In the genomic region with DNA sequence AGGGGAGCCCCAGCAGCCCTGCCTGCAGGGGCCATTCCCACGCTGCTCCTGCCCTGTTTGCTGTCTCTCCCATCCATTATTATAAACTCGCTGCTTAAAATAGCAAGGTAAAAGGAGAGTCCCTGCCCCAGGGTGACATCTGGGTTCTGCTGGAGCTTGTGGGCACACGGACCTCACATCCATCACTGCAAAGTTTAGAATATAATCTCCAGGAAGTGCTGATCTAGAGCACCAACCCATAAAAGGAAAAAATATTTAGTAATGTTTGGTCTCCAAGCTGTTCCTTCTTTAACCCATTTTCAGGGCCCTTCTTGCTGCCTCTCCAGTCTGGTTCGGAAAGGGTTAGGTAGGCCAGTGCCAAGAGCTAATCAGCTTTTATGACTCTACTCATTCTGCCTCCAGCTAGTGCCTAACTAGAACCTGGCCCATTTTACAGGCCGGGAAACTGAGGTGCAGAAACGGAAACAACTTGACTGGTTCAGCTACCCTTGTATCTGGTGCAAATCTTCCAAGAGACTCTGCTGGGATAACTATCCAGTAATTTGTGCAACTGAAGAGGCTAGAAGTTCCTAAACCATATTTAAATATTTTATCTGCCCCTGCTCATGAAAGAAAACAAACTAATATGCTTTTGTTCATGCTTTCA, we compare ENCODE assay signal across 12 cellular contexts. TPM values are rescaled to one million over a fixed set of nuclear protein-coding genes. Genes with fewer than 3 reads are reported as not detected.
DNase-seq lines count a peak whose midpoint lies in the region; FAIRE-seq and TF ChIP-seq lines count a peak whose summit lies in the region.
"Had no signal": no experiment of that assay in that cellular context is flagged by ENCODE, and none has a peak within 500 bp of the region (broad histone marks: within the 10 kb centered on the region; RNA-seq: fewer than 3 reads in every experiment).

No MANE protein-coding gene starts in this region.

- no peak overlapping the region for H3K4me3 ChIP-seq in astrocyte (ENCODE audit: insufficient read depth, low read depth, low read length)
- no peak overlapping the region for H3K4me3 ChIP-seq in mucosa of rectum (ENCODE audit: low read length in 2 of 2)
- no peak overlapping the region for H3K4me3 ChIP-seq in tibial artery

- H3K79me2 ChIP-seq in astrocyte (ENCODE audit: insufficient read depth, low read length), result no peaks in the 10 kb centered on the region

- no peaks in the 10 kb centered on the region for H3K9me3 Mint-ChIP-seq in astrocyte (ENCODE audit: unreplicated experiment)
- H3K9me3 Mint-ChIP-seq in activated naive CD4-positive, alpha-beta T cell treated with anti-CD3 and anti-CD28 coated beads, Interleukin-2, amount 10 ng/mL, durations not matched to agents 7 days and 5 days, result no peaks in the 10 kb centered on the region
- H3K9me3 Mint-ChIP-seq: CD4-positive, alpha-beta T cell had no signal

- intact Hi-C loops in tibial artery (cut with DNase I; ENCODE audit: low total_unique reads), result no loop called here

- H3K4me1 ChIP-seq in astrocyte (ENCODE audit: insufficient read depth, low read length) (peaks cover 62% of the 10 kb centered on the region), mucosa of rectum (ENCODE audit: control insufficient read depth in 2 of 2, insufficient read depth in 2 of 2, low read length in 2 of 2) (peaks cover 18 to 29% of the 10 kb centered on the region in 2 donors), tibial artery (peaks cover 9 to 100% (median 91%) of the 10 kb centered on the region in 4 donors)

- CTCF ChIA-PET in activated naive CD4-positive, alpha-beta T cell treated with anti-CD3 and anti-CD28 coated beads, Interleukin-2, amount 10 ng/mL, durations not matched to agents 7 days and 5 days (lab: Charles Lee), result interaction anchor here (0.7 to 7.6 kb wide), 10 partner anchors 8 to 250 kb away, joined by 3 to 128 read pairs (median 6); a partner anchor contains a TSS

- no peak overlapping the region for H2AFZ ChIP-seq in astrocyte (ENCODE audit: low read depth, low read length)

- H3K36me3 ChIP-seq in astrocyte (ENCODE audit: insufficient read depth, low read length) (no peaks in the 10 kb centered on the region), mucosa of rectum (ENCODE audit: control insufficient read depth in 2 of 2, insufficient read depth in 2 of 2, low read length in 2 of 2) (no peaks in the 10 kb centered on the region), tibial artery (peaks cover 0 to 8% (median 5%) of the 10 kb centered on the region in 3 donors)

- peaks cover 4% of the 10 kb centered on the region for H3K36me3 Mint-ChIP-seq in astrocyte (ENCODE audit: low read depth, unreplicated experiment)
- no peaks in the 10 kb centered on the region for H3K36me3 Mint-ChIP-seq in activated naive CD4-positive, alpha-beta T cell treated with anti-CD3 and anti-CD28 coated beads, Interleukin-2, amount 10 ng/mL, durations not matched to agents 7 days and 5 days

- peaks cover 52% of the 10 kb centered on the region for H3K4me1 Mint-ChIP-seq in astrocyte (ENCODE audit: low read depth, unreplicated experiment)
- H3K4me1 Mint-ChIP-seq in activated naive CD4-positive, alpha-beta T cell treated with anti-CD3 and anti-CD28 coated beads, Interleukin-2, amount 10 ng/mL, durations not matched to agents 7 days and 5 days, result peaks cover 18% of the 10 kb centered on the region

- no peak overlapping the region for H3K4me2 ChIP-seq in astrocyte (ENCODE audit: low read length)

- H3K9me3 ChIP-seq in astrocyte (ENCODE audit: insufficient read depth, low read depth, low read length) (no peaks in the 10 kb centered on the region), mucosa of rectum (ENCODE audit: control insufficient read depth in 2 of 2, low read length in 2 of 2) (no peaks in the 10 kb centered on the region), tibial artery (no peaks in the 10 kb centered on the region)

- H3K27me3 ChIP-seq in astrocyte (ENCODE audit: insufficient read depth, low read length), result no peaks in the 10 kb centered on the region
- no peaks in the 10 kb centered on the region for H3K27me3 ChIP-seq in mucosa of rectum (ENCODE audit: control insufficient read depth in 2 of 2, insufficient read depth in 2 of 2, low read length in 2 of 2)
- H3K27me3 ChIP-seq in tibial artery, result no peaks in the 10 kb centered on the region

- H3K27ac ChIP-seq in astrocyte (ENCODE audit: low read depth, low read length) (no peak overlapping the region), mucosa of rectum (ENCODE audit: low read depth in 2 of 2, low read length in 2 of 2) (peak overlapping the region; percentile 10 to 44), tibial artery (peak overlapping the region; percentile 86 to 89)

- H3K9ac ChIP-seq in astrocyte (ENCODE audit: low read length) (peak overlapping the region; percentile 40), mucosa of rectum (ENCODE audit: low read depth in 1 of 2, low read length in 2 of 2) (no peak overlapping the region)

- DNase-seq in HCEC 1CT (peak; percentile 50), astrocyte (ENCODE audit: low read depth) (no peak), tibial artery (no peak), DMS153 (lab: John Stamatoyannopoulos, UW) (no peak)
- no peak for DNase-seq in stimulated activated CD4-positive, alpha-beta T cell treated with anti-CD3 and anti-CD28 coated beads, Interleukin-1b, Interleukin-23, amount 100 ng/mL, for 48 hours
- no peak for DNase-seq in activated naive CD4-positive, alpha-beta T cell treated with anti-CD3 and anti-CD28 coated beads, Interleukin-2, amount 10 ng/mL, durations not matched to agents 7 days and 5 days
- DNase-seq: activated T-cell treated with anti-CD3 and anti-CD28 coated beads for 4 hours; CD4-positive, alpha-beta T cell; erythroblast; hypothalamus; NCI-H82 had no signal

- H3K27me3 Mint-ChIP-seq in astrocyte (ENCODE audit: low read depth, unreplicated experiment), result peaks cover 8% of the 10 kb centered on the region
- H3K27me3 Mint-ChIP-seq in activated naive CD4-positive, alpha-beta T cell treated with anti-CD3 and anti-CD28 coated beads, Interleukin-2, amount 10 ng/mL, durations not matched to agents 7 days and 5 days, result peaks cover 11% of the 10 kb centered on the region
- H3K27me3 Mint-ChIP-seq: CD4-positive, alpha-beta T cell had no signal

- no peak overlapping the region for H3K4me3 Mint-ChIP-seq in astrocyte (ENCODE audit: unreplicated experiment)
- no peak overlapping the region for H3K4me3 Mint-ChIP-seq in activated naive CD4-positive, alpha-beta T cell treated with anti-CD3 and anti-CD28 coated beads, Interleukin-2, amount 10 ng/mL, durations not matched to agents 7 days and 5 days
- H3K4me3 Mint-ChIP-seq: CD4-positive, alpha-beta T cell had no signal

- TF ChIP-seq CTCF in astrocyte (IDR thresholded peaks at IDR 0.05; ENCODE audit: insufficient read depth, low read depth, low read length), result no peak
- no peak for TF ChIP-seq CTCF in tibial artery (IDR thresholded peaks at IDR 0.05)

- no peak overlapping the region for H3K27ac Mint-ChIP-seq in astrocyte (ENCODE audit: unreplicated experiment)
- H3K27ac Mint-ChIP-seq in activated naive CD4-positive, alpha-beta T cell treated with anti-CD3 and anti-CD28 coated beads, Interleukin-2, amount 10 ng/mL, durations not matched to agents 7 days and 5 days, result no peak overlapping the region
- H3K27ac Mint-ChIP-seq: CD4-positive, alpha-beta T cell had no signal

- FAIRE-seq in astrocyte (lab: Jason Lieb, UNC), result no peak

- H4K20me1 ChIP-seq in astrocyte (ENCODE audit: insufficient read depth, low read length), result no peaks in the 10 kb centered on the region

RNA-seq across cellular contexts. Expression of a gene that starts 37.5 kb away (rescaled TPM):
- total RNA-seq in astrocyte, result 3.7 and 5.4 TPM in 2 replicates
- total RNA-seq: CD4-positive, alpha-beta T cell had no signal
